In genomic region chr4:48963042-48963679, GRCh38 we compare ENCODE assay signal across 1 cellular context.
TF ChIP-seq lines count a peak whose summit lies in the region.

No MANE protein-coding gene starts in this region.

TF ChIP-seq in HepG2, 621 proteins besides CTCF, POLR2A, EP300 and RAD21 (continued from another document):
- TF ChIP-seq THAP9 (CRISPR knock-in tag; IDR thresholded peaks at IDR 0.05; ENCODE audit: borderline replicate concordance) (no peak), ZBTB33 (CRISPR knock-in tag; IDR thresholded peaks at IDR 0.05) (peak; percentile 82)
- TF ChIP-seq, protein P1, sequence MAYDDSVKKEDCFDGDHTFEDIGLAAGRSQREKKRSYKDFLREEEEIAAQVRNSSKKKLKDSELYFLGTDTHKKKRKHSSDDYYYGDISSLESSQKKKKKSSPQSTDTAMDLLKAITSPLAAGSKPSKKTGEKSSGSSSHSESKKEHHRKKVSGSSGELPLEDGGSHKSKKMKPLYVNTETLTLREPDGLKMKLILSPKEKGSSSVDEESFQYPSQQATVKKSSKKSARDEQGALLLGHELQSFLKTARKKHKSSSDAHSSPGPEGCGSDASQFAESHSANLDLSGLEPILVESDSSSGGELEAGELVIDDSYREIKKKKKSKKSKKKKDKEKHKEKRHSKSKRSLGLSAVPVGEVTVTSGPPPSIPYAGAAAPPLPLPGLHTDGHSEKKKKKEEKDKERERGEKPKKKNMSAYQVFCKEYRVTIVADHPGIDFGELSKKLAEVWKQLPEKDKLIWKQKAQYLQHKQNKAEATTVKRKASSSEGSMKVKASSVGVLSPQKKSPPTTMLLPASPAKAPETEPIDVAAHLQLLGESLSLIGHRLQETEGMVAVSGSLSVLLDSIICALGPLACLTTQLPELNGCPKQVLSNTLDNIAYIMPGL (CRISPR knock-in tag; IDR thresholded peaks at IDR 0.05; ENCODE audit: borderline replicate concordance in 1 of 2, low read depth in 1 of 2) = peak in 1 of 2 experiments; percentile 68; a peak in 1 of 4 replicates
TF ChIP-seq in HepG2: peak in this region for 23.
